8 cellular contexts compared by ENCODE assay signal in genomic region chr6:47563162-47563561, GRCh38.
"Had no signal": no experiment of that assay in that cellular context is flagged by ENCODE, and none has a peak within 500 bp of the region (broad histone marks: within the 10 kb centered on the region; RNA-seq: fewer than 3 reads in every experiment).

No MANE protein-coding gene starts in this region.

- H2AFZ ChIP-seq: GM23248 had no signal

- H3K9ac ChIP-seq: GM23248 had no signal

- H3K4me3 ChIP-seq: GM23248, HAP-1 had no signal

- H3K36me3 ChIP-seq: HAP-1 had no signal

- DNase-seq: GM23248, GOT3, H7, HFFc6, KG1 had no signal

- H3K9me3 ChIP-seq: HAP-1 had no signal

- H3K27ac ChIP-seq: GM23248, HL-60 had no signal

- ATAC-seq: HCT116 had no signal
